ENCODE assay signal across 8 cellular contexts in the genomic region with DNA sequence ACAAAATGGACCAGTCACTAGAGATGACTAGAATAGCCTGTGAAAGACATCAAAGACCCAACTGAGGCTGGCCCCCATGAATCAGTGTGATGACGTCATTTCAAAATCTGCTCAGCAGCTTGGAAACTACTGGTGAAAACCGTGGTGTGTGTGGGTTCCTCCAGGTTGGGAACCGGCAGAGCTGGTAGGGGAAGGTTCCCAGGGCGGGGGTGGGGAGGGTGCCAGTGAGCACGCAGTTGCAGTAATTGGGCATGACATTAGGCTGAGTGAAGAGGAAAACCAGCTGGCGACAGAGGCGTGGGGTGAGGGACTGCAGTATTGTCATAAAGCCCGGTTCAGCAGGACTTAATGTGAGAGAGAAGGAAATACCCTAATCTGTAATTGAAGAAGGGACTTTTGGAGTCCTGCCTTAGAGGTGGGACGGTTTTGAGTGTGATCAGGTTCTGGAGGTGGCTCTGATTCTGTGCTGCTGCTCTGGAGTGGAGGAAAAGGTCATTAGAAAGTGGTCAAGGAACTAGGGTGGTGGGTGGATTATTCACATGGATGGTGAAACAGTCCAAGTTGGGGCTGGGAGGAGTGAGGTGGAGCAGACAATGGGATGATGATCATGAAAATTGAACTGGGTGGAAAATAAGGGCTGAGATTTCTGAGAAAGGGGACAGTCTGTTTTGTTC. TPM values are rescaled to one million over a fixed set of nuclear protein-coding genes. Genes with fewer than 3 reads are reported as not detected.
DNase-seq lines count a peak whose midpoint lies in the region; ATAC-seq and TF ChIP-seq lines count a peak whose summit lies in the region.

No MANE protein-coding gene starts in this region.

- H3K36me3 ChIP-seq in ovary = no peaks in the 10 kb centered on the region

- TF ChIP-seq CTCF in astrocyte of the spinal cord (IDR thresholded peaks at IDR 0.05; ENCODE audit: low read depth, low read length) = no peak
- TF ChIP-seq CTCF in neural crest cell (conservative IDR thresholded peaks at IDR 0.05) = no peak
- TF ChIP-seq CTCF in ovary (IDR thresholded peaks at IDR 0.05) = no peak

- no peak overlapping the region for H3K4me3 Mint-ChIP-seq in neural crest cell

- H3K4me1 ChIP-seq in ovary (ENCODE audit: insufficient read depth) = no peaks in the 10 kb centered on the region

- no peak overlapping the region for H3K27ac ChIP-seq in ovary

- no peak overlapping the region for H3K4me3 ChIP-seq in astrocyte of the spinal cord (ENCODE audit: low read depth, low read length)
- H3K4me3 ChIP-seq in ovary = no peak overlapping the region

- peaks cover 18% of the 10 kb centered on the region for H3K4me1 Mint-ChIP-seq in neural crest cell

- peak overlapping the region; percentile 79 for H3K27ac Mint-ChIP-seq in neural crest cell (ENCODE audit: unreplicated experiment)

- no peak for TF ChIP-seq EP300 in ovary (IDR thresholded peaks at IDR 0.05)

- no peaks in the 10 kb centered on the region for H3K9me3 ChIP-seq in ovary

- DNase-seq in Caki2 (ENCODE audit: low read depth) (peak; percentile 16), astrocyte of the spinal cord (ENCODE audit: low read depth, low spot score) (peak; percentile 46), neural crest cell (ENCODE audit: low read depth, low spot score) (no peak), NCI-H226 (no peak), amniotic stem cell (lab: John Stamatoyannopoulos, UW) (no peak), ovary (no peak)

- no peak for TF ChIP-seq POLR2A in ovary (IDR thresholded peaks at IDR 0.05)

- peaks cover 19% of the 10 kb centered on the region for H3K36me3 Mint-ChIP-seq in neural crest cell (ENCODE audit: low read depth)

- 64 to 70% (median 70%) methylated on average over 9 of the region's 9 CpGs for WGBS in ovary, 3 donors

- no peaks in the 10 kb centered on the region for H3K27me3 Mint-ChIP-seq in neural crest cell (ENCODE audit: low read depth)

- in situ Hi-C loops in Caki2 (cut with HindIII; ENCODE audit: low pct_unique_long_range_greater_than_20kb, low sequenced_read_pairs) (no loop called here), astrocyte of the spinal cord (cut with HindIII; ENCODE audit: low sequenced_read_pairs) (no loop called here)

- H3K9me3 Mint-ChIP-seq in neural crest cell = no peaks in the 10 kb centered on the region

- ATAC-seq in GM19455 (IDR thresholded peaks at IDR 0.05; ENCODE audit: unreplicated experiment) (peak; percentile 57), HG03565 (IDR thresholded peaks at IDR 0.05; ENCODE audit: unreplicated experiment) (peak; percentile 34)

- intact Hi-C loops in ovary (cut with DNase I) = loop anchor here in 2 of 4 donors (5.0 kb wide), 1 partner anchor 396 kb away; no protein-coding TSS in a partner anchor

- H3K27me3 ChIP-seq in ovary = no peaks in the 10 kb centered on the region

RNA-seq across cellular contexts. Expression of a gene that starts 52.0 kb away (rescaled TPM):
- total RNA-seq in Caki2 (2014; rRNA removed; shearing (Covaris generic); ENCODE audit: low replicate concordance) = 48.6 and 63.2 TPM in 2 replicates
- 67.6 and 71.3 TPM in 2 replicates for total RNA-seq in neural crest cell
- 10 to 100 TPM; 13.0 to 91.1 (median 30.6) TPM for total RNA-seq in ovary
- 10 to 100 TPM; 14.0 to 23.2 TPM for polyA plus RNA-seq in ovary

Comparison
In these comparisons a context has a peak if more than half of its experiments do, and no peak if none do; other contexts are left out.
1. DNase-seq: peak in Caki2 (single experiment) and astrocyte of the spinal cord (single experiment); none in neural crest cell (single experiment), NCI-H226 (single experiment), amniotic stem cell (single experiment) and ovary (0 of 5).